Comparison of ENCODE assay signal across 1 cellular context in the genomic region with DNA sequence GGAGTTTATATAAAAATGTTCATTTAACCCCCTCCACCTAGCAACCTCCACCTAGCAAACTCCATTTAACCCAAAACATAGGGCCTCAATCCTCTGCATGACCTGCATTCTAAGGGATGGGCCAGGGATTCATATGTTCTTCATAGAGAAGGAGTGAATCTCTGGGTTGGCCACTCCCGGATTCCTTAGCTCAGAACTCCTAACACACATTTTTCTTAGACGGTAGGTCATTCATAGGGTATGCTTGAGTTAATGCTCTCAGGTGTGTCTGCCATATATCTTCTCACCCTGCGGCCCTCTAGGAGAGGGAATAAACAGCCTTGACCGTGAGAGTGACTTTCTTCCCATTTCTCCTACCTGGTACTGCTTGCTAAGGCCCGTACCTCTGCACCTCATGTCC.
TF ChIP-seq lines count a peak whose summit lies in the region.

No MANE protein-coding gene starts in this region.

TF ChIP-seq in K562, 482 proteins besides CTCF, POLR2A, EP300 and RAD21 (continued from another document):
- TF ChIP-seq, protein P1, sequence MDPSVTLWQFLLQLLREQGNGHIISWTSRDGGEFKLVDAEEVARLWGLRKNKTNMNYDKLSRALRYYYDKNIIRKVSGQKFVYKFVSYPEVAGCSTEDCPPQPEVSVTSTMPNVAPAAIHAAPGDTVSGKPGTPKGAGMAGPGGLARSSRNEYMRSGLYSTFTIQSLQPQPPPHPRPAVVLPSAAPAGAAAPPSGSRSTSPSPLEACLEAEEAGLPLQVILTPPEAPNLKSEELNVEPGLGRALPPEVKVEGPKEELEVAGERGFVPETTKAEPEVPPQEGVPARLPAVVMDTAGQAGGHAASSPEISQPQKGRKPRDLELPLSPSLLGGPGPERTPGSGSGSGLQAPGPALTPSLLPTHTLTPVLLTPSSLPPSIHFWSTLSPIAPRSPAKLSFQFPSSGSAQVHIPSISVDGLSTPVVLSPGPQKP (CRISPR knock-in tag; IDR thresholded peaks at IDR 0.05), result no peak
- TF ChIP-seq HLTF (IDR thresholded peaks at IDR 0.05) (no peak), PTBP1 (IDR thresholded peaks at IDR 0.05; ENCODE audit: low read depth, low read length) (no peak), MCM2 (IDR thresholded peaks at IDR 0.05; ENCODE audit: low read depth) (no peak), LEF1 (IDR thresholded peaks at IDR 0.05) (no peak), CBX2 (IDR thresholded peaks at IDR 0.05; ENCODE audit: insufficient read depth, low read length, poor library complexity, severe bottlenecking) (no peak), TAF15 (IDR thresholded peaks at IDR 0.05; ENCODE audit: low read depth, low read length) (no peak), XRCC3 (IDR thresholded peaks at IDR 0.05) (no peak), ZNF311 (CRISPR knock-in tag; IDR thresholded peaks at IDR 0.05) (no peak), RBM14 (IDR thresholded peaks at IDR 0.05; ENCODE audit: borderline replicate concordance, insufficient read depth, low read depth, low read length) (no peak), MECOM (CRISPR knock-in tag; IDR thresholded peaks at IDR 0.05) (no peak), HMG20A (CRISPR knock-in tag; conservative IDR thresholded peaks at IDR 0.05) (no peak)
- TF ChIP-seq, protein P2, sequence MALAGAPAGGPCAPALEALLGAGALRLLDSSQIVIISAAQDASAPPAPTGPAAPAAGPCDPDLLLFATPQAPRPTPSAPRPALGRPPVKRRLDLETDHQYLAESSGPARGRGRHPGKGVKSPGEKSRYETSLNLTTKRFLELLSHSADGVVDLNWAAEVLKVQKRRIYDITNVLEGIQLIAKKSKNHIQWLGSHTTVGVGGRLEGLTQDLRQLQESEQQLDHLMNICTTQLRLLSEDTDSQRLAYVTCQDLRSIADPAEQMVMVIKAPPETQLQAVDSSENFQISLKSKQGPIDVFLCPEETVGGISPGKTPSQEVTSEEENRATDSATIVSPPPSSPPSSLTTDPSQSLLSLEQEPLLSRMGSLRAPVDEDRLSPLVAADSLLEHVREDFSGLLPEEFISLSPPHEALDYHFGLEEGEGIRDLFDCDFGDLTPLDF (CRISPR knock-in tag; IDR thresholded peaks at IDR 0.05), result no peak
